In the genomic region with DNA sequence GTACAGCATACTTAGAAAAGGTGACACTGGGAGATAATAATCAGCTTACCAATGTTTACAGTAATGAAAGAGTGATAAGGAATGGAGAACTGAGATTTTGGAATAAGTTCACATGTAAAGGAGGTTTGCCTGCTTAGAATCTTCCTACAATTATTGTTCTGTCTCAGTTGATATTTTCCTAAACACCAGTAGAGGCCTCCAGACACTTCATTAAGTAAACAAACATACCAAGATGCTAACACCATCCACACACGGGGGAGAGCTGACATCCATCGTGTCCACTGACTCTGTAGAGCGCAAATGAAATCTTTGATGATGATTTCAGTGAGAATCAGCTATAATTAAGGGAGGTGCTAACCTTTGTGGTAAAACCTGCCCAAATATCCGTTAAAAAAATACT, we compare ENCODE assay signal across 9 cellular contexts.
A peak's percentile ranks its signal among the peaks of the same experiment; 100 is the strongest.
DNase-seq lines count a peak whose midpoint lies in the region; ATAC-seq and TF ChIP-seq lines count a peak whose summit lies in the region.
"Had no signal": no experiment of that assay in that cellular context is flagged by ENCODE, and none has a peak within 500 bp of the region (broad histone marks: within the 10 kb centered on the region; RNA-seq: fewer than 3 reads in every experiment).

No MANE protein-coding gene starts in this region.

- H3K27me3 ChIP-seq in upper lobe of right lung = no peaks in the 10 kb centered on the region
- H3K27me3 ChIP-seq in ascending aorta = no peaks in the 10 kb centered on the region

- intact Hi-C loops in upper lobe of right lung (cut with DNase I) = no loop called here
- intact Hi-C loops in ascending aorta (cut with DNase I) = no loop called here

- CTCF ChIA-PET in RWPE1 (lab: Yijun Ruan, JAX) = interaction anchor here (0.5 to 1.9 kb wide), 12 partner anchors 9 to 1475 kb away, joined by 3 to 10 read pairs (median 4); no protein-coding TSS in a partner anchor

- ATAC-seq in upper lobe of right lung (peak; percentile 40), GM19463 (IDR thresholded peaks at IDR 0.05; ENCODE audit: unreplicated experiment) (no peak), GM19023 (IDR thresholded peaks at IDR 0.05; ENCODE audit: unreplicated experiment) (no peak)

- H3K4me3 ChIP-seq in upper lobe of right lung (no peak overlapping the region), ascending aorta (no peak overlapping the region)

- TF ChIP-seq CTCF in RWPE1 (conservative IDR thresholded peaks at IDR 0.05; ENCODE audit: low read depth) = peak; percentile 49
- TF ChIP-seq CTCF in upper lobe of right lung (IDR thresholded peaks at IDR 0.05) = peak; percentile 22
- peak in 1 of 3 experiments; percentile 18 for TF ChIP-seq CTCF in ascending aorta (IDR thresholded peaks at IDR 0.05)

- H3K36me3 ChIP-seq in upper lobe of right lung = no peaks in the 10 kb centered on the region
- no peaks in the 10 kb centered on the region for H3K36me3 ChIP-seq in ascending aorta

- no peaks in the 10 kb centered on the region for H3K9me3 ChIP-seq in upper lobe of right lung
- no peaks in the 10 kb centered on the region for H3K9me3 ChIP-seq in ascending aorta

- no peak overlapping the region for H3K27ac ChIP-seq in RWPE1
- no peak overlapping the region for H3K27ac ChIP-seq in upper lobe of right lung
- H3K27ac ChIP-seq in ascending aorta = no peak overlapping the region
- H3K27ac ChIP-seq: HL-60 had no signal

- DNase-seq in SIG-M5 treated with dmso at 0.1 percent for 504 hours (lab: John Stamatoyannopoulos, UW; ENCODE audit: unreplicated experiment) (peak; percentile 9), SIG-M5 (lab: John Stamatoyannopoulos, UW) (no peak), RWPE1 (ENCODE audit: low spot score) (peak; percentile 19), glomerular visceral epithelial cell (ENCODE audit: extremely low spot score) (peak; percentile 8), upper lobe of right lung (no peak), ascending aorta (ENCODE audit: low spot score in 2 of 2) (no peak)

- POLR2A ChIA-PET in RWPE1 (lab: Yijun Ruan, JAX; ENCODE audit: low non-redundant PET) = no interaction called here

- H3K4me1 ChIP-seq in upper lobe of right lung (no peaks in the 10 kb centered on the region), ascending aorta (no peaks in the 10 kb centered on the region)

Comparison
In these comparisons a context has a peak if more than half of its experiments do, and no peak if none do; other contexts are left out.
1. DNase-seq: peak in SIG-M5 treated with dmso at 0.1 percent for 504 hours (single experiment), RWPE1 (single experiment) and glomerular visceral epithelial cell (single experiment); none in SIG-M5 (single experiment), upper lobe of right lung (single experiment) and ascending aorta (0 of 2).